In genomic region chr22:38454011-38454360, GRCh38 we compare ENCODE assay signal across 17 cellular contexts. TPM values are rescaled to one million over a fixed set of nuclear protein-coding genes. Genes with fewer than 3 reads are reported as not detected.
DNase-seq lines count a peak whose midpoint lies in the region; ATAC-seq and TF ChIP-seq lines count a peak whose summit lies in the region.
"Had no signal": no experiment of that assay in that cellular context is flagged by ENCODE, and none has a peak within 500 bp of the region (broad histone marks: within the 10 kb centered on the region; RNA-seq: fewer than 3 reads in every experiment).

No MANE protein-coding gene starts in this region.

- peaks cover 10 to 92% (median 61%) of the 10 kb centered on the region in 7 donors for H3K27me3 ChIP-seq in heart right ventricle
- peaks cover 37% of the 10 kb centered on the region for H3K27me3 ChIP-seq in iPS-15b (ENCODE audit: control insufficient read depth, insufficient read depth, low read length)
- no peaks in the 10 kb centered on the region for H3K27me3 ChIP-seq in thymus (ENCODE audit: control insufficient read depth, insufficient read depth)

- 45 to 48% methylated on average over 3 of the region's 3 CpGs for WGBS in heart right ventricle, 2 donors
- 30% methylated on average over 3 of the region's 3 CpGs for WGBS in thymus
- WGBS in lower leg skin, 2 donors = 62 to 65% methylated on average over 3 of the region's 3 CpGs

- ATAC-seq in heart right ventricle (peak in 1 of 8 donors; percentile 14), Right ventricle myocardium superior (ENCODE audit: poor library complexity) (no peak), T-helper 17 cell (no peak), GM19351 (IDR thresholded peaks at IDR 0.05; ENCODE audit: unreplicated experiment) (no peak), GM18858 (IDR thresholded peaks at IDR 0.05; ENCODE audit: unreplicated experiment) (no peak)

- peaks cover 78% of the 10 kb centered on the region for H3K27me3 Mint-ChIP-seq in T-helper 17 cell

- H3K4me3 ChIP-seq in heart right ventricle (peak overlapping the region; percentile 23 to 63 (median 52)), iPS-15b (ENCODE audit: low read depth, low read length) (peak overlapping the region; percentile 42), thymus (ENCODE audit: low read length) (peak overlapping the region; percentile 64), lower leg skin (ENCODE audit: low read depth, poor library complexity, severe bottlenecking) (no peak overlapping the region)

- H3K27ac Mint-ChIP-seq in T-helper 17 cell = no peak overlapping the region

- no peak for DNase-seq in heart right ventricle
- no peak for DNase-seq in Right ventricle myocardium superior
- DNase-seq in T-helper 17 cell = no peak
- DNase-seq in lower leg skin (ENCODE audit: low spot score in 2 of 2) = no peak
- DNase-seq: EL, foreskin fibroblast, NCI-H1694, NCI-H748 treated with DMSO at 0.1 percent for 48 hours, SHP77 had no signal

- peaks cover 19% of the 10 kb centered on the region for H3K4me1 Mint-ChIP-seq in T-helper 17 cell

- H3K36me3 Mint-ChIP-seq in T-helper 17 cell (ENCODE audit: low read depth) = peaks cover 15% of the 10 kb centered on the region

- no peak for TF ChIP-seq POLR2A in lower leg skin (IDR thresholded peaks at IDR 0.05)

- no peak overlapping the region for H3K9ac ChIP-seq in iPS-15b (ENCODE audit: low read depth, low read length)
- H3K9ac ChIP-seq: KMS-11 had no signal

- peak overlapping the region in 8 of 10 donors; percentile 20 to 99 (median 92) for H3K27ac ChIP-seq in heart right ventricle
- H3K27ac ChIP-seq in thymus (ENCODE audit: low read depth) = no peak overlapping the region
- H3K27ac ChIP-seq: KMS-11, vagina had no signal

- peak overlapping the region; percentile 86 for H3K4me3 Mint-ChIP-seq in T-helper 17 cell

- H3K36me3 ChIP-seq in heart right ventricle = no peaks in the 10 kb centered on the region
- no peaks in the 10 kb centered on the region for H3K36me3 ChIP-seq in iPS-15b (ENCODE audit: control insufficient read depth, insufficient read depth, low read length)
- H3K36me3 ChIP-seq in thymus (ENCODE audit: control insufficient read depth, insufficient read depth) = no peaks in the 10 kb centered on the region
- H3K36me3 ChIP-seq: vagina had no signal

- no peaks in the 10 kb centered on the region for H3K9me3 ChIP-seq in heart right ventricle
- no peaks in the 10 kb centered on the region for H3K9me3 ChIP-seq in T-helper 17 cell (ENCODE audit: control insufficient read depth, low read length, poor library complexity, severe bottlenecking)
- H3K9me3 ChIP-seq in iPS-15b (ENCODE audit: control insufficient read depth, insufficient read depth, low read length) = no peaks in the 10 kb centered on the region
- no peaks in the 10 kb centered on the region for H3K9me3 ChIP-seq in thymus (ENCODE audit: control insufficient read depth)
- H3K9me3 ChIP-seq: vagina had no signal

- intact Hi-C loops in heart right ventricle (cut with DNase I) = loop anchor here in 1 of 10 donors (5.0 kb wide), 1 partner anchor 42 kb away; no protein-coding TSS in a partner anchor
- intact Hi-C loops in Right ventricle myocardium superior (cut with DNase I) = no loop called here
- intact Hi-C loops in lower leg skin (cut with DNase I; ENCODE audit: low total_unique reads) = no loop called here

- no peak for TF ChIP-seq CTCF in heart right ventricle (IDR thresholded peaks at IDR 0.05)
- TF ChIP-seq CTCF in lower leg skin (IDR thresholded peaks at IDR 0.05) = no peak

- H3K4me1 ChIP-seq in heart right ventricle (peaks cover 3 to 67% (median 24%) of the 10 kb centered on the region in 9 donors), iPS-15b (ENCODE audit: control insufficient read depth, insufficient read depth, low read length) (no peaks in the 10 kb centered on the region), thymus (ENCODE audit: control insufficient read depth, insufficient read depth, low read length) (peaks cover 21% of the 10 kb centered on the region)
- H3K4me1 ChIP-seq: vagina had no signal

RNA-seq across cellular contexts. Expression of gene KCNJ4, which starts 1.0 kb away (rescaled TPM):
- 10 to 100 TPM in 9 of 10 donors, 1 to 10 TPM in 1; 4.9 to 93.3 (median 43.9) TPM for total RNA-seq in heart right ventricle
- polyA plus RNA-seq in heart right ventricle = 10 to 100 TPM in 1 of 2 donors, 1 to 10 TPM in 1; 7.6 to 19.5 TPM
- 16.6 TPM for total RNA-seq in Right ventricle myocardium superior
- not detected for total RNA-seq in T-helper 17 cell
- polyA plus RNA-seq in thymus = 0.32 TPM
- 1 to 10 TPM in 1 of 4 donors, under 1 TPM in 2, not detected in 1; 0.29 to 1.4 (median 0.46) TPM for total RNA-seq in lower leg skin
- total RNA-seq: mucosa of gallbladder, vagina had no signal
- polyA plus RNA-seq: adipose tissue had no signal

RNA-seq across cellular contexts. Expression of gene KDELR3, which starts 13.9 kb away (rescaled TPM):
- total RNA-seq in heart right ventricle = 10 to 100 TPM in 3 of 10 donors, 1 to 10 TPM in 7; 3.4 to 12.9 (median 7.9) TPM
- 10 to 100 TPM in 1 of 2 donors, 1 to 10 TPM in 1; 9.4 to 11.5 TPM for polyA plus RNA-seq in heart right ventricle
- 3.1 TPM for total RNA-seq in Right ventricle myocardium superior
- not detected for total RNA-seq in T-helper 17 cell
- polyA plus RNA-seq in thymus = 1.9 TPM
- total RNA-seq in lower leg skin = 1 to 10 TPM in 2 of 4 donors, under 1 TPM in 2; 0.80 to 5.1 (median 1.3) TPM

RNA-seq across cellular contexts. Expression of gene DDX17, which starts 52.1 kb away (rescaled TPM):
- total RNA-seq in heart right ventricle (100 to 1,000 TPM; 156 to 236 (median 169) TPM), Right ventricle myocardium superior (193 TPM), T-helper 17 cell (100 to 1,000 TPM; 526 to 546 TPM), lower leg skin (100 to 1,000 TPM; 419 to 723 (median 493) TPM)
- polyA plus RNA-seq in heart right ventricle (100 to 1,000 TPM in 1 of 2 donors, 10 to 100 TPM in 1; 76.2 to 241 TPM), thymus (325 TPM)
